ENCODE assay signal across 10 cellular contexts in the genomic region with DNA sequence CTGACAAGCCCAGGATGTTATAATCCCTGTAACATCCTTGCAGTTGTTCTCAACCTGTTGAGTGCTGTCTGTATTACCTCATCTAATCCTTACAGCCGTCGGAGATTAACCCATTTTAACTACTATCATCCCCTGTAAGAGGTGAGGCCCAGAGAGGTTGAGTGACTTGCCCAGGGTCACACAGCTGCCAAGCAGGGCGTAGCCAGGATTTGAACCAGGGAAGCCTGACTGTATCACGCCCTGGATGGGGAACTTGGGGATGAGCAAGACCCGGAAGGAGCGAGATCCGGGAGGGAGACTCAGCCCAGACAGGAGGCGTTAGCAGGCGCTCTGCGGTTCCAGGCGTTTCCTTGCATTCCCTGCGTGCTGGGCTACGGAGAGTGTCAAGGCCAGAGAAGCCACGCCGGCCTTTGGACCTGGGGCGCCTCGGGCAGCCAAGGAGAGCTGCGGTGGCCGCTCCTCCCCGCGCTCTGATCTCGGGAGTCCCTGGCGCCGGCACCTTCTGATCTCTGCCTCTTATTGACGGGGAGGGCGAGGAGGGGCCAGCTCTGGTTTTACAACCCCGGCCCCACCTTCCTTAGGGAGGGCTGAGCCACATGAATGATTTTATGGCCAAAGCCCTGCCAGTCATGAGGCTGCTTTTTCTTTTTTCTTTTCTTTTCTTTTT. TPM values are rescaled to one million over a fixed set of nuclear protein-coding genes. Genes with fewer than 3 reads are reported as not detected.
DNase-seq lines count a peak whose midpoint lies in the region; ATAC-seq, FAIRE-seq and TF ChIP-seq lines count a peak whose summit lies in the region.
"Had no signal": no experiment of that assay in that cellular context is flagged by ENCODE, and none has a peak within 500 bp of the region (broad histone marks: within the 10 kb centered on the region; RNA-seq: fewer than 3 reads in every experiment).

No MANE protein-coding gene starts in this region.

- no peak overlapping the region for H3K4ac ChIP-seq in H1 (replicated peaks; ENCODE audit: insufficient read length, low read depth, low read length)
- no peak overlapping the region for H3K4ac ChIP-seq in mesendoderm (ENCODE audit: low read depth, low read length)

- H4K5ac ChIP-seq in H1 (ENCODE audit: insufficient read length, low read depth, low read length): no peak overlapping the region
- no peak overlapping the region for H4K5ac ChIP-seq in mesendoderm (ENCODE audit: low read length)

- DNase-seq in AG20443 (ENCODE audit: low spot score) (peak; percentile 90), HuH-7 (ENCODE audit: low spot score) (peak; percentile 83), H1 (ENCODE audit: low read depth in 1 of 2, low spot score in 2 of 2) (no peak), mesendoderm (peak; percentile 47), T1000 (lab: John Stamatoyannopoulos, UW) (no peak), NCI-H128 (lab: John Stamatoyannopoulos, UW; ENCODE audit: unreplicated experiment) (no peak)

- H3K79me1 ChIP-seq in H1 (ENCODE audit: low read depth, low read length) (no peaks in the 10 kb centered on the region), mesendoderm (ENCODE audit: low read length) (no peaks in the 10 kb centered on the region)

- peak overlapping the region; percentile 70; the same call in 1 of the 2 replicates for H2AFZ ChIP-seq in H1 (ENCODE audit: low read length)

- H3K14ac ChIP-seq in H1 (ENCODE audit: insufficient read length): no peak overlapping the region

- no peak overlapping the region for H3K23ac ChIP-seq in H1 (ENCODE audit: insufficient read length)
- H3K23ac ChIP-seq in mesendoderm (ENCODE audit: low read length): no peak overlapping the region

- ATAC-seq in HG03457 (IDR thresholded peaks at IDR 0.05; ENCODE audit: unreplicated experiment) (no peak), GM18861 (IDR thresholded peaks at IDR 0.05; ENCODE audit: unreplicated experiment) (no peak)

- 0 out of 2 replicates have a peak overlapping the region, but pooled peaks have one; percentile 23 for H2BK20ac ChIP-seq in H1 (ENCODE audit: low read length)

- H3K4me1 ChIP-seq in H1 (replicated peaks in 1 of 4; ENCODE audit: control insufficient read depth in 3 of 4, insufficient read depth in 4 of 4, low read length in 3 of 4) (peaks cover 0 to 15% (median 10%) of the 10 kb centered on the region in 4 experiments; a peak in 6 of 7 replicates), mesendoderm (ENCODE audit: control insufficient read depth, low read depth, low read length) (no peaks in the 10 kb centered on the region)

- TF ChIP-seq CTCF in H1 (IDR thresholded peaks at IDR 0.05; ENCODE audit: control extremely low read depth in 1 of 3, insufficient read depth in 1 of 3, low read depth in 1 of 3, low read length in 3 of 3): no peak

- TF ChIP-seq RAD21 in H1 (IDR thresholded peaks at IDR 0.05 in 1 of 2, conservative IDR thresholded peaks at IDR 0.05 in 1 of 2; ENCODE audit: low read depth in 2 of 2, low read length in 2 of 2): no peak

- CTCF ChIA-PET in H1 (lab: Charles Lee; ENCODE audit: partially characterized antibody): interaction anchor here (0.9 to 11.7 kb wide), 4 partner anchors 26 to 56 kb away, joined by 3 to 132 read pairs (median 22); no protein-coding TSS in a partner anchor

- no peak overlapping the region; the same call in 1 of the 2 replicates for H2BK15ac ChIP-seq in H1 (ENCODE audit: low read length)
- H2BK15ac ChIP-seq in mesendoderm (replicated peaks; ENCODE audit: low read depth): no peak overlapping the region

- H2BK12ac ChIP-seq in H1 (ENCODE audit: low read depth, low read length): no peak overlapping the region

- no peaks in the 10 kb centered on the region for H3K27me3 ChIP-seq in H1 (replicated peaks in 1 of 4; ENCODE audit: control insufficient read depth in 3 of 4, extremely low read depth in 1 of 4, insufficient read depth in 3 of 4, low read length in 3 of 4)
- no peaks in the 10 kb centered on the region for H3K27me3 ChIP-seq in mesendoderm (ENCODE audit: insufficient read depth, low read length, poor library complexity)

- H2BK120ac ChIP-seq in H1 (replicated peaks; ENCODE audit: low read depth, low read length) (no peak overlapping the region), mesendoderm (ENCODE audit: low read depth, low read length) (no peak overlapping the region)

- no peak overlapping the region for H3K9ac ChIP-seq in H1 (replicated peaks in 1 of 4; ENCODE audit: extremely low read depth in 1 of 4, low read depth in 3 of 4, low read length in 3 of 4)
- H3K9ac ChIP-seq in mesendoderm (ENCODE audit: low read length): no peak overlapping the region
- H3K9ac ChIP-seq: KMS-11 had no signal

- no peak for TF ChIP-seq POLR2A in H1 (IDR thresholded peaks at IDR 0.05; ENCODE audit: control extremely low read depth in 1 of 2, low read depth in 2 of 2, low read length in 2 of 2)

- H4K8ac ChIP-seq in H1 (ENCODE audit: extremely low read depth, insufficient read depth, low read length): peak overlapping the region; percentile 16; the same call in 1 of the 2 replicates
- no peak overlapping the region for H4K8ac ChIP-seq in mesendoderm (ENCODE audit: low read depth, low read length)

- H3K4me3 ChIP-seq in H1 (ENCODE audit: extremely low read depth in 1 of 4, insufficient read depth in 2 of 4, low read depth in 3 of 4, low read length in 4 of 4) (no peak overlapping the region), mesendoderm (ENCODE audit: low read length) (no peak overlapping the region)

- H4K20me1 ChIP-seq in H1 (replicated peaks in 1 of 2; ENCODE audit: control insufficient read depth in 1 of 2, insufficient read depth in 2 of 2, low read length in 2 of 2): no peaks in the 10 kb centered on the region

- H2AK5ac ChIP-seq in H1 (ENCODE audit: low read depth, low read length) (no peak overlapping the region), mesendoderm (ENCODE audit: low read length) (no peak overlapping the region)

- POLR2A ChIA-PET in H1 (lab: Charles Lee; ENCODE audit: partially characterized antibody): interaction anchor here (1.2 to 1.9 kb wide), 2 partner anchors 10 to 55 kb away, joined by 3 to 8 read pairs; no protein-coding TSS in a partner anchor

- no peak overlapping the region for H3K4me2 ChIP-seq in H1 (ENCODE audit: insufficient read depth in 1 of 2, low read depth in 2 of 2, low read length in 2 of 2)
- no peak overlapping the region for H3K4me2 ChIP-seq in mesendoderm (ENCODE audit: low read length)
- H3K4me2 ChIP-seq: KMS-11 had no signal

- FAIRE-seq in H1 (lab: Jason Lieb, UNC): no peak

- H3K9me3 ChIP-seq in H1 (ENCODE audit: insufficient read depth in 2 of 2, low read depth in 1 of 2, low read length in 1 of 2): no peaks in the 10 kb centered on the region

- H2BK5ac ChIP-seq in H1 (ENCODE audit: low read depth, low read length) (no peak overlapping the region), mesendoderm (ENCODE audit: low read length) (no peak overlapping the region)

- no peak for TF ChIP-seq EP300 in H1 (IDR thresholded peaks at IDR 0.05; ENCODE audit: borderline replicate concordance in 1 of 2, low read depth in 2 of 2, low read length in 2 of 2)

- H3K27ac ChIP-seq in H1 (ENCODE audit: low read depth, low read length) (no peak overlapping the region), mesendoderm (ENCODE audit: low read depth, low read length) (no peak overlapping the region)
- H3K27ac ChIP-seq: KMS-11 had no signal

- 69% methylated on average over 21 of the region's 27 CpGs; no CpG with 5 or more reads in 1 of the 2 experiments for WGBS in H1 (ENCODE audit: extremely low coverage in 1 of 2, insufficient coverage in 1 of 2, insufficient read length in 1 of 2, insufficient replicate concordance in 2 of 2, low coverage in 1 of 2, low lambda C conversion rate in 2 of 2, missing lambda C conversion rate in 1 of 2), 2 experiments
- WGBS in mesendoderm (ENCODE audit: extremely low coverage, insufficient coverage, low lambda C conversion rate): no CpG with 5 or more reads among the region's 27 CpGs

- no peaks in the 10 kb centered on the region for H3K79me2 ChIP-seq in H1 (ENCODE audit: control insufficient read depth in 1 of 2, insufficient read depth in 2 of 2, low read length in 2 of 2)
- H3K79me2 ChIP-seq in mesendoderm (ENCODE audit: control insufficient read depth, insufficient read depth, low read length): no peaks in the 10 kb centered on the region

- H3K36me3 ChIP-seq in H1 (ENCODE audit: control insufficient read depth in 2 of 4, insufficient read depth in 4 of 4, low read length in 3 of 4): no peaks in the 10 kb centered on the region
- no peaks in the 10 kb centered on the region for H3K36me3 ChIP-seq in mesendoderm (ENCODE audit: control insufficient read depth, insufficient read depth, low read length)

- H3K56ac ChIP-seq in H1 (replicated peaks; ENCODE audit: insufficient read length, low read depth, low read length): no peak overlapping the region
- H3K56ac ChIP-seq in mesendoderm (ENCODE audit: low read length): no peak overlapping the region

- peak overlapping the region; percentile 37 for H4K91ac ChIP-seq in H1 (replicated peaks; ENCODE audit: insufficient read length, low read length)

- no peaks in the 10 kb centered on the region for H3K23me2 ChIP-seq in H1 (ENCODE audit: low read depth, low read length)

- H3K18ac ChIP-seq in H1 (ENCODE audit: extremely low read depth, low read length) (no peak overlapping the region; the same call in 1 of the 2 replicates), mesendoderm (ENCODE audit: low read length) (no peak overlapping the region)

RNA-seq across cellular contexts. Expression of a gene that starts 6.2 kb away (rescaled TPM):
- 0.99 and 1.5 TPM in 2 replicates for total RNA-seq in H1 (2021; fragmentation: NEBNext Ultra II Directional; extraction: Animal tissue kit (Norgen Biotek cat#: 25700))
- 2.6 and 3.8 TPM in 2 replicates for polyA plus RNA-seq in H1 (2011; rRNA removed)
- polyA plus RNA-seq in H1 (2011; cell fraction: cytosol; rRNA removed): 2.3 TPM
- 1.2 TPM for polyA plus RNA-seq in H1 (2011; cell fraction: nucleus; rRNA removed)
- 1.0 to 2.2 TPM (median 1.6 TPM) in 4 replicates for polyA plus RNA-seq in H1 (2012, experiment 1 of 2)
- polyA plus RNA-seq in H1 (2012, experiment 2 of 2): 1.00 TPM
- 1.5 TPM for polyA plus RNA-seq in H1 (2013, experiment 1 of 2)
- polyA plus RNA-seq in H1 (2013, experiment 2 of 2): 1.4 TPM
- polyA minus RNA-seq in H1 (2011; rRNA and poly(A)+ RNA removed): 0.59 TPM in 1 of 2 replicates, not detected in the other
- polyA minus RNA-seq in H1 (2011; cell fraction: cytosol; rRNA and poly(A)+ RNA removed): 1.2 TPM
- not detected for polyA minus RNA-seq in H1 (2011; cell fraction: nucleus; rRNA and poly(A)+ RNA removed)
- polyA plus RNA-seq in mesendoderm (2013, experiment 1 of 2): 0.14 TPM
- 0.24 TPM for polyA plus RNA-seq in mesendoderm (2013, experiment 2 of 2)

RNA-seq across cellular contexts. Expression of a gene that starts 46.5 kb away (rescaled TPM):
- 12.4 and 13.6 TPM in 2 replicates for total RNA-seq in H1 (2021; fragmentation: NEBNext Ultra II Directional; extraction: Animal tissue kit (Norgen Biotek cat#: 25700))
- polyA plus RNA-seq in H1 (2011; rRNA removed): 2.7 and 7.3 TPM in 2 replicates
- polyA plus RNA-seq in H1 (2011; cell fraction: cytosol; rRNA removed): 3.4 TPM
- 11.6 TPM for polyA plus RNA-seq in H1 (2011; cell fraction: nucleus; rRNA removed)
- 6.8 to 10.4 TPM (median 9.6 TPM) in 4 replicates for polyA plus RNA-seq in H1 (2012, experiment 1 of 2)
- polyA plus RNA-seq in H1 (2012, experiment 2 of 2): 4.1 TPM
- 10.0 TPM for polyA plus RNA-seq in H1 (2013, experiment 1 of 2)
- polyA plus RNA-seq in H1 (2013, experiment 2 of 2): 8.2 TPM
- polyA minus RNA-seq in H1 (2011; rRNA and poly(A)+ RNA removed): 0.90 and 1.2 TPM in 2 replicates
- 5.9 TPM for polyA minus RNA-seq in H1 (2011; cell fraction: cytosol; rRNA and poly(A)+ RNA removed)
- 5.9 TPM for polyA minus RNA-seq in H1 (2011; cell fraction: nucleus; rRNA and poly(A)+ RNA removed)
- 3.1 TPM for polyA plus RNA-seq in mesendoderm (2013, experiment 1 of 2)
- 2.8 TPM for polyA plus RNA-seq in mesendoderm (2013, experiment 2 of 2)

RNA-seq across cellular contexts. Expression of a gene that starts 48.4 kb away (rescaled TPM):
- not detected in 2 replicates for total RNA-seq in H1 (2021; fragmentation: NEBNext Ultra II Directional; extraction: Animal tissue kit (Norgen Biotek cat#: 25700))
- polyA plus RNA-seq in H1 (2011; rRNA removed): not detected in 2 replicates
- polyA plus RNA-seq in H1 (2011; cell fraction: cytosol; rRNA removed): not detected
- polyA plus RNA-seq in H1 (2011; cell fraction: nucleus; rRNA removed): not detected
- 0.27 to 1.1 TPM (median 0.53 TPM) in 4 replicates for polyA plus RNA-seq in H1 (2012, experiment 1 of 2)
- 1.5 TPM for polyA plus RNA-seq in H1 (2012, experiment 2 of 2)
- not detected for polyA plus RNA-seq in H1 (2013, experiment 1 of 2)
- not detected for polyA plus RNA-seq in H1 (2013, experiment 2 of 2)
- polyA minus RNA-seq in H1 (2011; rRNA and poly(A)+ RNA removed): not detected in 2 replicates
- not detected for polyA minus RNA-seq in H1 (2011; cell fraction: cytosol; rRNA and poly(A)+ RNA removed)
- polyA minus RNA-seq in H1 (2011; cell fraction: nucleus; rRNA and poly(A)+ RNA removed): not detected
- not detected for polyA plus RNA-seq in mesendoderm (2013, experiment 1 of 2)
- not detected for polyA plus RNA-seq in mesendoderm (2013, experiment 2 of 2)
- total RNA-seq: urinary bladder had no signal
- polyA plus RNA-seq: urinary bladder had no signal

RNA-seq across cellular contexts. Expression of a gene that starts 56.7 kb away (rescaled TPM):
- 5.3 and 6.5 TPM in 2 replicates for total RNA-seq in H1 (2021; fragmentation: NEBNext Ultra II Directional; extraction: Animal tissue kit (Norgen Biotek cat#: 25700))
- polyA plus RNA-seq in H1 (2011; rRNA removed): 1.8 and 2.5 TPM in 2 replicates
- polyA plus RNA-seq in H1 (2011; cell fraction: cytosol; rRNA removed): 3.0 TPM
- 5.5 TPM for polyA plus RNA-seq in H1 (2011; cell fraction: nucleus; rRNA removed)
- 3.1 to 4.6 TPM (median 3.9 TPM) in 4 replicates for polyA plus RNA-seq in H1 (2012, experiment 1 of 2)
- 1.4 TPM for polyA plus RNA-seq in H1 (2012, experiment 2 of 2)
- 3.6 TPM for polyA plus RNA-seq in H1 (2013, experiment 1 of 2)
- 2.4 TPM for polyA plus RNA-seq in H1 (2013, experiment 2 of 2)
- 1.1 TPM in 2 replicates for polyA minus RNA-seq in H1 (2011; rRNA and poly(A)+ RNA removed)
- polyA minus RNA-seq in H1 (2011; cell fraction: cytosol; rRNA and poly(A)+ RNA removed): 2.1 TPM
- 2.4 TPM for polyA minus RNA-seq in H1 (2011; cell fraction: nucleus; rRNA and poly(A)+ RNA removed)
- 1.4 TPM for polyA plus RNA-seq in mesendoderm (2013, experiment 1 of 2)
- polyA plus RNA-seq in mesendoderm (2013, experiment 2 of 2): 1.7 TPM

Comparison
In these comparisons a context has a peak if more than half of its experiments do, and no peak if none do; other contexts are left out.
1. DNase-seq: peak in AG20443 (single experiment), HuH-7 (single experiment) and mesendoderm (single experiment); none in H1 (0 of 2), T1000 (single experiment) and NCI-H128 (single experiment).